1 cellular context compared by ENCODE assay signal in genomic region chr4:76087007-76087769, GRCh38.
TF ChIP-seq lines count a peak whose summit lies in the region.

No MANE protein-coding gene starts in this region.

TF ChIP-seq in HepG2, 621 proteins besides CTCF, POLR2A, EP300 and RAD21 (continues in another document):
- TF ChIP-seq STAT6 (CRISPR knock-in tag; IDR thresholded peaks at IDR 0.05; ENCODE audit: borderline replicate concordance), result no peak
- TF ChIP-seq ZNF136 (CRISPR knock-in tag; IDR thresholded peaks at IDR 0.05; ENCODE audit: low read depth), result no peak
- no peak for TF ChIP-seq NFIC (IDR thresholded peaks at IDR 0.05; ENCODE audit: low read length)
- no peak for TF ChIP-seq ZNF772 (CRISPR knock-in tag; IDR thresholded peaks at IDR 0.05)
- TF ChIP-seq CCAR2 (optimal IDR thresholded peaks at IDR 0.05; ENCODE audit: low read depth, low read length), result no peak
- no peak for TF ChIP-seq REL (CRISPR knock-in tag; conservative IDR thresholded peaks at IDR 0.05)
- TF ChIP-seq NR2F1 (CRISPR knock-in tag; IDR thresholded peaks at IDR 0.05), result no peak
- TF ChIP-seq KAT7 (CRISPR knock-in tag; IDR thresholded peaks at IDR 0.05; ENCODE audit: borderline replicate concordance), result no peak
- 0 out of 2 replicates have a peak, but pooled peaks have one; percentile 36 for TF ChIP-seq TARDBP (CRISPR knock-in tag; IDR thresholded peaks at IDR 0.05)
- no peak for TF ChIP-seq TBX3 (IDR thresholded peaks at IDR 0.05; ENCODE audit: borderline replicate concordance)
- no peak for TF ChIP-seq PHB2 (IDR thresholded peaks at IDR 0.05; ENCODE audit: partially characterized antibody)
- no peak for TF ChIP-seq HNRNPK (IDR thresholded peaks at IDR 0.05; ENCODE audit: low read depth, low read length, poor library complexity, severe bottlenecking)
- no peak for TF ChIP-seq ZSCAN21 (CRISPR knock-in tag; IDR thresholded peaks at IDR 0.05; ENCODE audit: borderline replicate concordance)
- TF ChIP-seq AHDC1 (CRISPR knock-in tag; IDR thresholded peaks at IDR 0.05; ENCODE audit: borderline replicate concordance), result no peak
- 0 out of 2 replicates have a peak, but pooled peaks have one; percentile 49 for TF ChIP-seq ZSCAN20 (CRISPR knock-in tag; IDR thresholded peaks at IDR 0.05; ENCODE audit: borderline replicate concordance)
- peak; percentile 30 for TF ChIP-seq DBP (CRISPR knock-in tag; IDR thresholded peaks at IDR 0.05; ENCODE audit: not compliant biosample characterization)
- TF ChIP-seq BRCA1 (CRISPR knock-in tag; IDR thresholded peaks at IDR 0.05), result 0 out of 2 replicates have a peak, but pooled peaks have one; percentile 32
- no peak; the same call in 1 of the 2 replicates for TF ChIP-seq GATAD1 (CRISPR knock-in tag; IDR thresholded peaks at IDR 0.05)
- TF ChIP-seq RARG (CRISPR knock-in tag; IDR thresholded peaks at IDR 0.05; ENCODE audit: low read depth), result no peak
- TF ChIP-seq ZNF512B (CRISPR knock-in tag; IDR thresholded peaks at IDR 0.05; ENCODE audit: borderline replicate concordance), result no peak
- no peak for TF ChIP-seq TMF1 (CRISPR knock-in tag; IDR thresholded peaks at IDR 0.05; ENCODE audit: low read depth)
- TF ChIP-seq LBX2 (CRISPR knock-in tag; IDR thresholded peaks at IDR 0.05; ENCODE audit: borderline replicate concordance), result no peak
- 0 out of 2 replicates have a peak, but pooled peaks have one; percentile 34 for TF ChIP-seq IRF2 (CRISPR knock-in tag; IDR thresholded peaks at IDR 0.05)
- TF ChIP-seq POGK (CRISPR knock-in tag; conservative IDR thresholded peaks at IDR 0.05), result peak; percentile 21; the same call in 1 of the 2 replicates
- TF ChIP-seq FUBP1 (CRISPR knock-in tag; IDR thresholded peaks at IDR 0.05; ENCODE audit: borderline replicate concordance), result no peak
- TF ChIP-seq ZNF296 (CRISPR knock-in tag; conservative IDR thresholded peaks at IDR 0.05), result no peak
- no peak for TF ChIP-seq RAD51 (IDR thresholded peaks at IDR 0.05; ENCODE audit: borderline replicate concordance)
- TF ChIP-seq ZNF275 (CRISPR knock-in tag; IDR thresholded peaks at IDR 0.05; ENCODE audit: borderline replicate concordance), result no peak
- TF ChIP-seq MBD4 (IDR thresholded peaks at IDR 0.05; ENCODE audit: borderline replicate concordance, low read length), result no peak
- no peak for TF ChIP-seq ZZZ3 (CRISPR knock-in tag; IDR thresholded peaks at IDR 0.05; ENCODE audit: borderline replicate concordance)
- TF ChIP-seq DPF2 (CRISPR knock-in tag; IDR thresholded peaks at IDR 0.05; ENCODE audit: borderline replicate concordance, low read depth), result no peak
- no peak for TF ChIP-seq ZNF605 (CRISPR knock-in tag; IDR thresholded peaks at IDR 0.05)
- no peak for TF ChIP-seq AHR (CRISPR knock-in tag; IDR thresholded peaks at IDR 0.05)
- TF ChIP-seq ZNF367 (CRISPR knock-in tag; IDR thresholded peaks at IDR 0.05; ENCODE audit: borderline replicate concordance), result no peak
- no peak for TF ChIP-seq PTBP1 (IDR thresholded peaks at IDR 0.05; ENCODE audit: low read depth, low read length, poor library complexity, severe bottlenecking)
- TF ChIP-seq PAF1 (CRISPR knock-in tag; IDR thresholded peaks at IDR 0.05), result no peak
- TF ChIP-seq BCL6 (CRISPR knock-in tag; IDR thresholded peaks at IDR 0.05), result peak; percentile 25; the same call in 1 of the 2 replicates
- no peak for TF ChIP-seq ZNF841 (CRISPR knock-in tag; IDR thresholded peaks at IDR 0.05; ENCODE audit: borderline replicate concordance)
